21 cellular contexts compared by ENCODE assay signal in genomic region chr3:159356606-159357005, GRCh38.
DNase-seq lines count a peak whose midpoint lies in the region; ATAC-seq and TF ChIP-seq lines count a peak whose summit lies in the region.
"Had no signal": no experiment of that assay in that cellular context is flagged by ENCODE, and none has a peak within 500 bp of the region (broad histone marks: within the 10 kb centered on the region; RNA-seq: fewer than 3 reads in every experiment).

No MANE protein-coding gene starts in this region.

- H3K4me3 Mint-ChIP-seq in activated T-helper 2 cell treated with anti-CD3 and anti-CD28 coated beads, Interferon-gamma antibody, Interleukin-2, Interleukin-4, amounts not matched to agents 10 μg/mL and 5 μg/mL and 100 μg/mL, durations not matched to agents 14 hours and 24 hours and 36 hours (ENCODE audit: low read depth) = no peak overlapping the region
- H3K4me3 Mint-ChIP-seq: activated naive CD8-positive, alpha-beta T cell; activated T-helper 1 cell treated with anti-CD3 and anti-CD28 coated beads, Interleukin-12 subunit alpha, Interleukin-12 subunit beta, Interleukin-2, Interleukin-4 antibody, amounts not matched to agents 30 ng/mL and 10 ng/mL and 1 ng/mL, durations not matched to agents 14 hours and 24 hours and 36 hours; effector memory CD8-positive, alpha-beta T cell; nephron; stimulated activated effector memory CD8-positive, alpha-beta T cell treated with anti-CD3 and anti-CD28 coated beads, Interleukin-12 subunit alpha, Interleukin-12 subunit beta, amount 100 ng/mL, for 72 hours had no signal

- DNase-seq in midbrain (lab: John Stamatoyannopoulos, UW) = peak; percentile 48
- no peak for DNase-seq in activated T-helper 2 cell treated with anti-CD3 and anti-CD28 coated beads, Interferon-gamma antibody, Interleukin-2, Interleukin-4, amounts not matched to agents 10 μg/mL and 5 μg/mL and 100 μg/mL, durations not matched to agents 14 hours and 24 hours and 36 hours (ENCODE audit: low spot score)
- no peak for DNase-seq in NCI-H1105 (lab: John Stamatoyannopoulos, UW)
- no peak for DNase-seq in activated CD4-positive, alpha-beta T cell treated with anti-CD3 and anti-CD28 coated beads for 4 hours
- no peak for DNase-seq in activated CD8-positive, alpha-beta memory T cell treated with anti-CD3 and anti-CD28 coated beads for 24 hours
- DNase-seq: ACHN; activated CD4-positive, CD25-positive, alpha-beta regulatory T cell treated with anti-CD3 and anti-CD28 coated beads, Interleukin-2, amount 50 U/mL, for 72 hours; body of pancreas; effector memory CD8-positive, alpha-beta T cell; glutamatergic neuron; IMR-90; left colon; NCI-H146; NCI-H526 treated with DMSO at 0.1 percent for 48 hours had no signal

- H3K9me3 Mint-ChIP-seq in activated T-helper 2 cell treated with anti-CD3 and anti-CD28 coated beads, Interferon-gamma antibody, Interleukin-2, Interleukin-4, amounts not matched to agents 10 μg/mL and 5 μg/mL and 100 μg/mL, durations not matched to agents 14 hours and 24 hours and 36 hours = no peaks in the 10 kb centered on the region
- H3K9me3 Mint-ChIP-seq: activated T-helper 1 cell treated with anti-CD3 and anti-CD28 coated beads, Interleukin-12 subunit alpha, Interleukin-12 subunit beta, Interleukin-2, Interleukin-4 antibody, amounts not matched to agents 30 ng/mL and 10 ng/mL and 1 ng/mL, durations not matched to agents 14 hours and 24 hours and 36 hours; nephron had no signal

- ATAC-seq in GM18505 (IDR thresholded peaks at IDR 0.05; ENCODE audit: unreplicated experiment) (peak; percentile 50), GM21619 (IDR thresholded peaks at IDR 0.05; ENCODE audit: unreplicated experiment) (peak; percentile 66), HG03575 (IDR thresholded peaks at IDR 0.05; ENCODE audit: extremely low read depth, insufficient number of reproducible peaks, low FRiP score, unreplicated experiment) (peak; percentile 83)
- ATAC-seq: body of pancreas; effector memory CD8-positive, alpha-beta T cell; left colon; stimulated activated effector memory CD8-positive, alpha-beta T cell treated with anti-CD3 and anti-CD28 coated beads, Interleukin-12 subunit alpha, Interleukin-12 subunit beta, amount 100 ng/mL, for 72 hours had no signal

- no peak overlapping the region for H3K27ac Mint-ChIP-seq in activated T-helper 2 cell treated with anti-CD3 and anti-CD28 coated beads, Interferon-gamma antibody, Interleukin-2, Interleukin-4, amounts not matched to agents 10 μg/mL and 5 μg/mL and 100 μg/mL, durations not matched to agents 14 hours and 24 hours and 36 hours
- H3K27ac Mint-ChIP-seq: activated naive CD8-positive, alpha-beta T cell; activated T-helper 1 cell treated with anti-CD3 and anti-CD28 coated beads, Interleukin-12 subunit alpha, Interleukin-12 subunit beta, Interleukin-2, Interleukin-4 antibody, amounts not matched to agents 30 ng/mL and 10 ng/mL and 1 ng/mL, durations not matched to agents 14 hours and 24 hours and 36 hours; effector memory CD8-positive, alpha-beta T cell; nephron; stimulated activated effector memory CD8-positive, alpha-beta T cell treated with anti-CD3 and anti-CD28 coated beads, Interleukin-12 subunit alpha, Interleukin-12 subunit beta, amount 100 ng/mL, for 72 hours had no signal

- H3K27me3 Mint-ChIP-seq in activated T-helper 2 cell treated with anti-CD3 and anti-CD28 coated beads, Interferon-gamma antibody, Interleukin-2, Interleukin-4, amounts not matched to agents 10 μg/mL and 5 μg/mL and 100 μg/mL, durations not matched to agents 14 hours and 24 hours and 36 hours (ENCODE audit: low read depth) = no peaks in the 10 kb centered on the region
- H3K27me3 Mint-ChIP-seq: effector memory CD8-positive, alpha-beta T cell had no signal

- intact Hi-C loops in activated T-helper 2 cell treated with anti-CD3 and anti-CD28 coated beads, Interferon-gamma antibody, Interleukin-2, Interleukin-4, amounts not matched to agents 10 μg/mL and 5 μg/mL and 100 μg/mL, durations not matched to agents 14 hours and 24 hours and 36 hours (cut with micrococcal nuclease) = no loop called here

- H3K4me1 Mint-ChIP-seq in activated T-helper 2 cell treated with anti-CD3 and anti-CD28 coated beads, Interferon-gamma antibody, Interleukin-2, Interleukin-4, amounts not matched to agents 10 μg/mL and 5 μg/mL and 100 μg/mL, durations not matched to agents 14 hours and 24 hours and 36 hours (ENCODE audit: low read depth) = no peaks in the 10 kb centered on the region
- H3K4me1 Mint-ChIP-seq: stimulated activated effector memory CD8-positive, alpha-beta T cell treated with anti-CD3 and anti-CD28 coated beads, Interleukin-12 subunit alpha, Interleukin-12 subunit beta, amount 100 ng/mL, for 72 hours had no signal

- no peaks in the 10 kb centered on the region for H3K36me3 Mint-ChIP-seq in activated T-helper 2 cell treated with anti-CD3 and anti-CD28 coated beads, Interferon-gamma antibody, Interleukin-2, Interleukin-4, amounts not matched to agents 10 μg/mL and 5 μg/mL and 100 μg/mL, durations not matched to agents 14 hours and 24 hours and 36 hours (ENCODE audit: low read depth)
- H3K36me3 Mint-ChIP-seq: activated naive CD8-positive, alpha-beta T cell; stimulated activated effector memory CD8-positive, alpha-beta T cell treated with anti-CD3 and anti-CD28 coated beads, Interleukin-12 subunit alpha, Interleukin-12 subunit beta, amount 100 ng/mL, for 72 hours had no signal

- TF ChIP-seq POLR2A in GM18505 (IDR thresholded peaks at IDR 0.05; ENCODE audit: borderline replicate concordance, extremely low read depth, insufficient read depth, insufficient read length) = no peak
